25 cellular contexts compared by ENCODE assay signal in genomic region chr6:71599366-71599765, GRCh38.
"Had no signal": no experiment of that assay in that cellular context is flagged by ENCODE, and none has a peak within 500 bp of the region (broad histone marks: within the 10 kb centered on the region; RNA-seq: fewer than 3 reads in every experiment).

No MANE protein-coding gene starts in this region.

- H3K9me3 ChIP-seq: breast epithelium, Peyer's patch, SJCRH30 had no signal

- H3K4me1 ChIP-seq: breast epithelium, Peyer's patch, SJCRH30 had no signal

- H3K4me3 Mint-ChIP-seq: activated CD4-positive, alpha-beta memory T cell treated with anti-CD3 and anti-CD28 coated beads for 36 hours; activated CD4-positive, alpha-beta T cell treated with anti-CD3 and anti-CD28 coated beads, Interleukin-2, amount 10 ng/mL, durations not matched to agents 24 days and 14 days; activated naive CD4-positive, alpha-beta T cell treated with anti-CD3 and anti-CD28 coated beads, Interleukin-2, amount 50 U/mL, for 24 hours; activated T-helper 17 cell treated with anti-CD3 and anti-CD28 coated beads, Interleukin-2, amount 50 U/mL, for 72 hours; T-helper 1 cell treated with Interleukin-12 subunit alpha and Interleukin-12 subunit beta and Interleukin-4 antibody, amounts not matched to agents 30 μg/mL and 1 μg/mL, for 36 hours; WTC11 had no signal

- H3K27me3 ChIP-seq: breast epithelium, Peyer's patch, SJCRH30 had no signal

- H3K27me3 Mint-ChIP-seq: activated CD4-positive, alpha-beta memory T cell treated with anti-CD3 and anti-CD28 coated beads for 36 hours; activated CD4-positive, alpha-beta T cell treated with anti-CD3 and anti-CD28 coated beads, Interleukin-2, amount 10 ng/mL, durations not matched to agents 24 days and 14 days; activated naive CD4-positive, alpha-beta T cell treated with anti-CD3 and anti-CD28 coated beads, Interleukin-2, amount 50 U/mL, for 24 hours had no signal

- H3K4me3 ChIP-seq: breast epithelium, K562, Peyer's patch, SJCRH30 had no signal

- H3K9me3 Mint-ChIP-seq: activated CD4-positive, alpha-beta memory T cell treated with anti-CD3 and anti-CD28 coated beads for 36 hours; activated CD4-positive, alpha-beta T cell treated with anti-CD3 and anti-CD28 coated beads, Interleukin-2, amount 10 ng/mL, durations not matched to agents 24 days and 14 days; activated naive CD4-positive, alpha-beta T cell treated with anti-CD3 and anti-CD28 coated beads, Interleukin-2, amount 50 U/mL, for 24 hours; activated T-helper 17 cell treated with anti-CD3 and anti-CD28 coated beads, Interleukin-2, amount 50 U/mL, for 72 hours; T-helper 1 cell treated with Interleukin-12 subunit alpha and Interleukin-12 subunit beta and Interleukin-4 antibody, amounts not matched to agents 30 μg/mL and 1 μg/mL, for 36 hours; WTC11 had no signal

- H3K27ac ChIP-seq: breast epithelium, Peyer's patch, RWPE1, SJCRH30 had no signal

- H3K36me3 Mint-ChIP-seq: activated CD4-positive, alpha-beta memory T cell treated with anti-CD3 and anti-CD28 coated beads for 36 hours; activated naive CD4-positive, alpha-beta T cell treated with anti-CD3 and anti-CD28 coated beads, Interleukin-2, amount 50 U/mL, for 24 hours; WTC11 had no signal

- DNase-seq: activated CD4-positive, alpha-beta memory T cell treated with anti-CD3 and anti-CD28 coated beads for 36 hours; activated CD4-positive, alpha-beta T cell treated with anti-CD3 and anti-CD28 coated beads for 1 hour; activated CD4-positive, alpha-beta T cell treated with anti-CD3 and anti-CD28 coated beads, Interleukin-2, amount 10 ng/mL, durations not matched to agents 24 days and 14 days; activated CD8-positive, alpha-beta memory T cell treated with anti-CD3 and anti-CD28 coated beads for 24 hours; activated gamma-delta T cell; activated T-cell treated with anti-CD3 and anti-CD28 coated beads for 4 hours; activated T-cell treated with anti-CD3 and anti-CD28 coated beads, Interleukin-2, amount 50 U/mL, for 48 hours; central memory CD4-positive, alpha-beta T cell; Karpas-422; NCI-H1930; NCI-H2171; NCI-H2227 treated with DMSO at 0.1 percent for 48 hours; NCI-H510A; NCI-H526 treated with DMSO at 0.1 percent for 48 hours; NCI-H82; Peyer's patch; Right ventricle myocardium superior; SJCRH30 had no signal

- H3K36me3 ChIP-seq: breast epithelium, Peyer's patch, SJCRH30 had no signal

- ATAC-seq: activated T-helper 17 cell treated with anti-CD3 and anti-CD28 coated beads, Interleukin-2, amount 50 U/mL, for 72 hours; K562; WTC11 had no signal

- H3K27ac Mint-ChIP-seq: activated CD4-positive, alpha-beta memory T cell treated with anti-CD3 and anti-CD28 coated beads for 36 hours; activated CD4-positive, alpha-beta T cell treated with anti-CD3 and anti-CD28 coated beads, Interleukin-2, amount 10 ng/mL, durations not matched to agents 24 days and 14 days; activated naive CD4-positive, alpha-beta T cell treated with anti-CD3 and anti-CD28 coated beads, Interleukin-2, amount 50 U/mL, for 24 hours; activated T-helper 17 cell treated with anti-CD3 and anti-CD28 coated beads, Interleukin-2, amount 50 U/mL, for 72 hours; T-helper 1 cell treated with Interleukin-12 subunit alpha and Interleukin-12 subunit beta and Interleukin-4 antibody, amounts not matched to agents 30 μg/mL and 1 μg/mL, for 36 hours; WTC11 had no signal

- H3K4me1 Mint-ChIP-seq: activated CD4-positive, alpha-beta T cell treated with anti-CD3 and anti-CD28 coated beads, Interleukin-2, amount 10 ng/mL, durations not matched to agents 24 days and 14 days; activated naive CD4-positive, alpha-beta T cell treated with anti-CD3 and anti-CD28 coated beads, Interleukin-2, amount 50 U/mL, for 24 hours; activated T-helper 17 cell treated with anti-CD3 and anti-CD28 coated beads, Interleukin-2, amount 50 U/mL, for 72 hours had no signal
